Comparison of ENCODE assay signal across 24 cellular contexts in the genomic region with DNA sequence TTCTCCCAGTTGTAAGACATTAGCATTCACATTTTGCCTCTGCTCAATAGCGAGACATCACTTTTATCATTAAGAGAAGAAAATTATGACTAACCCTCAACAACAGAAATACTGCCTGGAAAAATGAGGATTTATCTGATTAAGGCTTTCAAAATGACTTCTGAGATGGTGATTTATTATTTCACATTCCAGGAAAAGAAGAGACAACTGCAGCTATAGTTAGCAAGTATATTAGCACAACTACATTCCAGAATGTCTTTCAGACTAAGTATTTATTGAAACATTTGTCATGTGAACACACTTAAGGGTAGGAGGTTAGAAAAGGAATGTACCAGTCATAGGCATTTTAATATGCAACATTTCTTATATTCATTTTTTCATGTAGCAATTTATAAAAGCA.
"Had no signal": no experiment of that assay in that cellular context is flagged by ENCODE, and none has a peak within 500 bp of the region (broad histone marks: within the 10 kb centered on the region; RNA-seq: fewer than 3 reads in every experiment).

No MANE protein-coding gene starts in this region.

- H3K4me3 Mint-ChIP-seq: activated CD4-positive, alpha-beta memory T cell treated with anti-CD3 and anti-CD28 coated beads for 36 hours; activated naive CD4-positive, alpha-beta T cell treated with anti-CD3 and anti-CD28 coated beads for 36 hours; dendritic cell treated with granulocyte-macrophage colony-stimulating factor and Interleukin-4, amounts not matched to agents 40 ng/mL and 50 ng/mL, for 4 days; naive thymus-derived CD8-positive, alpha-beta T cell; stimulated activated memory B cell treated with anti-CD40 and anti-IgM and Interleukin-4, amounts not matched to agents 10 μg/mL and 1 μg/mL and 100 μg/mL, for 72 hours; T-helper 2 cell treated with Interferon-gamma antibody and Interleukin-4, amounts not matched to agents 5 μg/mL and 100 μg/mL, for 36 hours; type B pancreatic cell had no signal

- DNase-seq: activated CD4-positive, alpha-beta memory T cell treated with anti-CD3 and anti-CD28 coated beads for 36 hours; activated CD4-positive, alpha-beta T cell treated with anti-CD3 and anti-CD28 coated beads for 4 hours; activated naive CD4-positive, alpha-beta T cell treated with anti-CD3 and anti-CD28 coated beads for 36 hours; activated T-cell treated with anti-CD3 and anti-CD28 coated beads, Interleukin-2, amount 50 U/mL, for 1 hour; aorta; cerebellar nuclear complex; effector CD8-positive, alpha-beta T cell; esophagus squamous epithelium; foreskin fibroblast; left ventricle myocardium inferior; mucosa of descending colon; naive thymus-derived CD8-positive, alpha-beta T cell; pancreas; right lobe of liver; stimulated activated CD4-positive, alpha-beta T cell treated with anti-CD3 and anti-CD28 coated beads, Interleukin-4, amount 100 ng/mL, for 4 hours; testis had no signal

- H3K27ac Mint-ChIP-seq: activated CD4-positive, alpha-beta memory T cell treated with anti-CD3 and anti-CD28 coated beads for 36 hours; activated naive CD4-positive, alpha-beta T cell treated with anti-CD3 and anti-CD28 coated beads for 36 hours; activated T-helper 2 cell treated with anti-CD3 and anti-CD28 coated beads, Interferon-gamma antibody, Interleukin-2, Interleukin-4, amounts not matched to agents 10 μg/mL and 5 μg/mL and 100 μg/mL, durations not matched to agents 14 hours and 24 hours and 36 hours; dendritic cell treated with granulocyte-macrophage colony-stimulating factor and Interleukin-4, amounts not matched to agents 40 ng/mL and 50 ng/mL, for 4 days; naive thymus-derived CD8-positive, alpha-beta T cell; stimulated activated memory B cell treated with anti-CD40 and anti-IgM and Interleukin-4, amounts not matched to agents 10 μg/mL and 1 μg/mL and 100 μg/mL, for 72 hours; T-helper 2 cell treated with Interferon-gamma antibody and Interleukin-4, amounts not matched to agents 5 μg/mL and 100 μg/mL, for 36 hours; type B pancreatic cell had no signal

- H3K9me3 Mint-ChIP-seq: activated CD4-positive, alpha-beta memory T cell treated with anti-CD3 and anti-CD28 coated beads for 36 hours; activated naive CD4-positive, alpha-beta T cell treated with anti-CD3 and anti-CD28 coated beads for 36 hours; activated T-helper 2 cell treated with anti-CD3 and anti-CD28 coated beads, Interferon-gamma antibody, Interleukin-2, Interleukin-4, amounts not matched to agents 10 μg/mL and 5 μg/mL and 100 μg/mL, durations not matched to agents 14 hours and 24 hours and 36 hours; dendritic cell treated with granulocyte-macrophage colony-stimulating factor and Interleukin-4, amounts not matched to agents 40 ng/mL and 50 ng/mL, for 4 days; T-helper 2 cell treated with Interferon-gamma antibody and Interleukin-4, amounts not matched to agents 5 μg/mL and 100 μg/mL, for 36 hours had no signal

- H3K4me3 ChIP-seq: esophagus squamous epithelium, left ventricle myocardium inferior, mucosa of descending colon, pancreas, right lobe of liver, SJSA1, testis had no signal

- H3K36me3 Mint-ChIP-seq: activated CD4-positive, alpha-beta memory T cell treated with anti-CD3 and anti-CD28 coated beads for 36 hours; naive thymus-derived CD8-positive, alpha-beta T cell; stimulated activated memory B cell treated with anti-CD40 and anti-IgM and Interleukin-4, amounts not matched to agents 10 μg/mL and 1 μg/mL and 100 μg/mL, for 72 hours; type B pancreatic cell had no signal

- H3K4me1 Mint-ChIP-seq: naive thymus-derived CD8-positive, alpha-beta T cell; stimulated activated memory B cell treated with anti-CD40 and anti-IgM and Interleukin-4, amounts not matched to agents 10 μg/mL and 1 μg/mL and 100 μg/mL, for 72 hours had no signal

- H3K27me3 Mint-ChIP-seq: activated CD4-positive, alpha-beta memory T cell treated with anti-CD3 and anti-CD28 coated beads for 36 hours; dendritic cell treated with granulocyte-macrophage colony-stimulating factor and Interleukin-4, amounts not matched to agents 40 ng/mL and 50 ng/mL, for 4 days; stimulated activated memory B cell treated with anti-CD40 and anti-IgM and Interleukin-4, amounts not matched to agents 10 μg/mL and 1 μg/mL and 100 μg/mL, for 72 hours had no signal

- FAIRE-seq: keratinocyte, pancreas, TTC549 had no signal
